In the genomic region with DNA sequence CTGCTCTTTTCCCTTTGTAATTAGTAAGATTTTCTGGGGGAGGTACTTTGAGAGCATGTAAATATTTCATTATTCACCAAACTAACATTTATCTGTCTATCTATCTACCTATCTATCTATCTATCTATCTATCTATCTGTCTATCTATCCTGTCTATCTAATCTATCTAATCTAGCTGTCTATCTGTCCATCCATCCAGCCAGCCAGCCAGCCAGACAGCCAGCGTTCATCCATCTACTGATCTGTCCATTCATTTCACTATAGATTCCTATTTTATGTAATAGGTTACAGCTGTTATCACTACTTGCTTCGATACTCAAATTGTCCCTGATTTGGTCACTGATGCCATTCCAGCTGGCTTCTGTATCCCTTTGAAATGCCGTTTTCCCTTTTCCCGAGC, we compare ENCODE assay signal across 9 cellular contexts.
"Had no signal": no experiment of that assay in that cellular context is flagged by ENCODE, and none has a peak within 500 bp of the region (broad histone marks: within the 10 kb centered on the region; RNA-seq: fewer than 3 reads in every experiment).

No MANE protein-coding gene starts in this region.

- H2AFZ ChIP-seq: GM23338 had no signal

- H3K27ac ChIP-seq: HL-60 had no signal

- H3K9me3 Mint-ChIP-seq: GM23338, H9, IgD-negative memory B cell had no signal

- FAIRE-seq: H1, H54, HepG2 had no signal

- H3K4me2 ChIP-seq: GM23338 had no signal

- H3K27ac Mint-ChIP-seq: GM23338, H9, IgD-negative memory B cell had no signal

- H3K4me3 ChIP-seq: GM23338 had no signal

- H3K36me3 Mint-ChIP-seq: IgD-negative memory B cell had no signal

- H3K4me3 Mint-ChIP-seq: GM23338, H9, IgD-negative memory B cell had no signal

- DNase-seq: H9, HCEC 1CT, KG1 had no signal

- ATAC-seq: GM23338, HepG2 had no signal
